ENCODE assay signal across 9 cellular contexts in the genomic region with DNA sequence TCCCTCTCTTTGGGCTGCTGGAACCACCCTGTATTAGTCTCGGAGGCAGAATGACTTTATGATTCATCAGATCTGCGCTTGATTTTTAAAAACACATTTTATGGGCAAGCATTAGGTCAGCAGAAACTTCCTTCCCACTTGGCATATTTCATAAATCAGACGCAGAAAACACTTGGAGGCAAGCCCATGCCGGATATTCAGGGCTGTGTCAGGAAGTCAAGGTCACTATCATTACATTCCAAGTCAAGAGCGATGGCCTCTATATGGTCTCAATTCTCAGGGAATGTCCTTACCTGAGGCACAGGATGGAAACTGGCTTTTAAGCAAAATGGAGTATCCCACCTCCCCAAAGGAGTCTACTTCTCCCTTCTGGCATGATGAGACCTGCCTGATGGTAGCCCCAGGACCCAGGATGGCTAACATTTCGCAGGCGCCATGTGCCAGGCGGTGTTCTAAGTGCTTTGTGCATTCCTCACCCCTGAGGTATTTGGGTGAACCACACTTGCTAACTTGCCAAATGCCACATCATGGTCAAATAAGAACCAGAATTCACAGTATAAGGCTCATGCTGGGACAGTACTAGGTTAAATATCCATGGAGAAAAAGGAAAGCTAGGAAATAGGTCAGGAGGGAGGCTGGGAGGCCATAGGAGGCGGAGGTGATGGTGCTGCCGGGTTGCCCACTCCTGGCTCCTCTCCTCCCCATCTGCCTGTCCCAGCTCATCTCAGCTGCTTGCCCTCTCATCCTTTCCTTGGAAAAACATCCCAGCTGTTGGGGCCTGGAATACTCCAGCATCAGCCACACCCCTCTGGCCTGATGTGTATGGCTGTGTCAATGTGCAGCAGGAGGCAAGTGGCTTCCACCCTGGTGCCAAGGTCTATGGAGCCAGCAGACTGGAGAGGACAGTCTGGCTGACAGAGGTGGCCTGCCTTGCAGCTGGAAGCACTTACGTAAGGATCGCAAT. TPM values are rescaled to one million over a fixed set of nuclear protein-coding genes. Genes with fewer than 3 reads are reported as not detected.
DNase-seq lines count a peak whose midpoint lies in the region; ATAC-seq and TF ChIP-seq lines count a peak whose summit lies in the region.
"Had no signal": no experiment of that assay in that cellular context is flagged by ENCODE, and none has a peak within 500 bp of the region (broad histone marks: within the 10 kb centered on the region; RNA-seq: fewer than 3 reads in every experiment).

No MANE protein-coding gene starts in this region.

- H4K20me1 ChIP-seq in BLaER1 treated with 17β-estradiol and CSF1 and Interleukin-3, amounts not matched to agents 10 nM and 100 nM: no peaks in the 10 kb centered on the region

- no peak for TF ChIP-seq CTCF in nephron (IDR thresholded peaks at IDR 0.05; ENCODE audit: unreplicated experiment in 3 of 3)

- peaks cover 13% of the 10 kb centered on the region for H3K9me3 Mint-ChIP-seq in nephron
- H3K9me3 Mint-ChIP-seq in T-cell: peaks cover 7 to 16% (median 10%) of the 10 kb centered on the region in 3 donors

- H3K27me3 ChIP-seq in BLaER1 treated with 17β-estradiol and CSF1 and Interleukin-3, amounts not matched to agents 10 nM and 100 nM: no peaks in the 10 kb centered on the region

- peaks cover 0 to 42% (median 19%) of the 10 kb centered on the region in 10 experiments; a peak in 11 of 20 replicates for H3K4me1 ChIP-seq in BLaER1 treated with 17β-estradiol and CSF1 and Interleukin-3, amounts not matched to agents 10 nM and 100 nM

- no peak overlapping the region; a peak in 1 of 22 replicates for H3K9ac ChIP-seq in BLaER1 treated with 17β-estradiol and CSF1 and Interleukin-3, amounts not matched to agents 10 nM and 100 nM

- H3K27ac ChIP-seq in BLaER1 treated with 17β-estradiol and CSF1 and Interleukin-3, amounts not matched to agents 10 nM and 100 nM: peak overlapping the region in 4 of 11 experiments; percentile 3 to 33 (median 18); a peak in 3 of 22 replicates

- POLR2A ChIA-PET in T-cell (lab: Charles Lee): no interaction called here

- H3K27me3 Mint-ChIP-seq in nephron (ENCODE audit: low read depth) (peaks cover 4% of the 10 kb centered on the region), T-cell (peaks cover 5 to 8% of the 10 kb centered on the region in 2 donors)

- peaks cover 8% of the 10 kb centered on the region for H3K36me3 Mint-ChIP-seq in nephron (ENCODE audit: low read depth)
- peaks cover 10% of the 10 kb centered on the region for H3K36me3 Mint-ChIP-seq in T-cell

- CTCF ChIA-PET in T-cell (lab: Charles Lee): no interaction called here

- peaks cover 18 to 32% (median 26%) of the 10 kb centered on the region in 11 experiments for H3K9me3 ChIP-seq in BLaER1 treated with 17β-estradiol and CSF1 and Interleukin-3, amounts not matched to agents 10 nM and 100 nM (replicated peaks in 1 of 11)

- peak overlapping the region in 1 of 3 experiments; percentile 5 for H3K4me3 Mint-ChIP-seq in nephron
- no peak overlapping the region for H3K4me3 Mint-ChIP-seq in T-cell

- no peaks in the 10 kb centered on the region for H3K36me3 ChIP-seq in BLaER1 treated with 17β-estradiol and CSF1 and Interleukin-3, amounts not matched to agents 10 nM and 100 nM

- no peak for ATAC-seq in T-cell (replicated peaks in 1 of 4)

- H3K27ac Mint-ChIP-seq in nephron (peak overlapping the region in 2 of 3 experiments; percentile 5 to 20), T-cell (no peak overlapping the region)

- no peak overlapping the region for H3K4me3 ChIP-seq in BLaER1 treated with 17β-estradiol and CSF1 and Interleukin-3, amounts not matched to agents 10 nM and 100 nM

- DNase-seq in NCI-H69 (lab: John Stamatoyannopoulos, UW) (peak; percentile 16), dermis microvascular lymphatic vessel endothelial cell (ENCODE audit: low read depth in 2 of 2) (peak; percentile 81 to 97), T-cell (no peak), activated gamma-delta T cell treated with Interleukin-2 at 50 U/mL for 16 hours (no peak), NCI-H2227 (lab: John Stamatoyannopoulos, UW; ENCODE audit: unreplicated experiment) (no peak), NAMALWA (ENCODE audit: low spot score) (no peak)
- DNase-seq: NCI-H1105 treated with DMSO at 0.1 percent for 48 hours had no signal

- peak overlapping the region in 6 of 11 experiments; percentile 20 to 78 (median 55); a peak in 10 of 22 replicates for H3K4me2 ChIP-seq in BLaER1 treated with 17β-estradiol and CSF1 and Interleukin-3, amounts not matched to agents 10 nM and 100 nM

- H3K4me1 Mint-ChIP-seq in nephron (peaks cover 37% of the 10 kb centered on the region), T-cell (no peaks in the 10 kb centered on the region)

RNA-seq across cellular contexts. Expression of a gene that starts 18.8 kb away (rescaled TPM):
- total RNA-seq in dermis microvascular lymphatic vessel endothelial cell (0.51 and 2.4 TPM in 2 replicates), T-cell (under 1 TPM in 3 of 5 donors, not detected in 2; 0.20 to 0.44 (median 0.37) TPM)

Comparison
In these comparisons a context has a peak if more than half of its experiments do, and no peak if none do; other contexts are left out.
1. DNase-seq: peak in NCI-H69 (single experiment) and dermis microvascular lymphatic vessel endothelial cell (2 of 2); none in T-cell (0 of 34), activated gamma-delta T cell treated with Interleukin-2 at 50 U/mL for 16 hours (single experiment), NCI-H2227 (single experiment) and NAMALWA (single experiment).
2. H3K27ac Mint-ChIP-seq: peak in nephron (2 of 3); none in T-cell (0 of 2).